ENCODE assay signal across 23 cellular contexts in the genomic region with DNA sequence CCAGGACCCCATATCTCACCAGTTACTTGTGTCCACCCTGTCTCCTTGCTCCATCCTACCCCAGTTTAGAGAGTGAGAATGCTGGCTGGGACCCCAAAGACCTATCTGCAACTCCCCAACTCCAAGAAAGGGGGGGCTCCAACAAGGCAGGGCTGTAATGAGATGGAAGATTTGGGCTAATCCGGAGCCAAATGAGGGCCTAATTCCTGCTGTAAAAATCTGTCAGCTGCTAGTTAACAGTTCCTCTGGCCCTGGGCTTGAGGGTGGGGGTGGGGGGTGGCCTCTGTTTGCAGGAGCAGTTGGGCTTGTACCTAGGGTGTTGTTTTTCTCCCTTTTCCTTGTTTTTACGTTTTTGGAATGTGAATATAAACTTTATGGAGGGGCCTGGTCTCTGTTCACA.
"Had no signal": no experiment of that assay in that cellular context is flagged by ENCODE, and none has a peak within 500 bp of the region (broad histone marks: within the 10 kb centered on the region; RNA-seq: fewer than 3 reads in every experiment).

No MANE protein-coding gene starts in this region.

- H3K4me1 Mint-ChIP-seq: natural killer cell; stimulated activated memory B cell treated with anti-CD40 and anti-IgM and Interleukin-4, amounts not matched to agents 10 μg/mL and 1 μg/mL and 100 μg/mL, for 72 hours had no signal

- H3K27me3 ChIP-seq: testis had no signal

- H3K36me3 ChIP-seq: gastrocnemius medialis, left lung, prostate gland, spleen, tibial artery had no signal

- H3K27ac ChIP-seq: epithelial cell of prostate, gastrocnemius medialis, left lung, prostate gland, skin epidermis, spleen, testis, tibial artery had no signal

- H3K36me3 Mint-ChIP-seq: natural killer cell; stimulated activated memory B cell treated with anti-CD40 and anti-IgM and Interleukin-4, amounts not matched to agents 10 μg/mL and 1 μg/mL and 100 μg/mL, for 72 hours; type B pancreatic cell had no signal

- ATAC-seq: esophagus mucosa; gastrocnemius medialis; left lung; natural killer cell; stimulated activated memory B cell treated with anti-CD40 and anti-IgM and Interleukin-4, amounts not matched to agents 10 μg/mL and 1 μg/mL and 100 μg/mL, for 72 hours; stimulated activated naive CD8-positive, alpha-beta T cell treated with anti-CD3 and anti-CD28 coated beads, Interleukin-15, Interleukin-2, amounts not matched to agents 100 U/mL and 50 U/mL, for 24 hours had no signal

- H3K27ac Mint-ChIP-seq: dendritic cell treated with granulocyte-macrophage colony-stimulating factor and Interleukin-4, amounts not matched to agents 40 ng/mL and 50 ng/mL, for 4 days; endodermal cell; natural killer cell; stimulated activated memory B cell treated with anti-CD40 and anti-IgM and Interleukin-4, amounts not matched to agents 10 μg/mL and 1 μg/mL and 100 μg/mL, for 72 hours; type B pancreatic cell had no signal

- H3K4me3 ChIP-seq: gastrocnemius medialis, left lung, prostate gland, skin epidermis, spleen, tibial artery had no signal

- DNase-seq: effector CD8-positive, alpha-beta T cell; foreskin fibroblast; gastrocnemius medialis; head of caudate nucleus; left cardiac atrium; left lung; mammary epithelial cell; natural killer cell; spleen; stimulated activated CD4-positive, alpha-beta T cell treated with anti-CD3 and anti-CD28 coated beads, Interleukin-4, amount 100 ng/mL, for 4 hours; stimulated activated naive CD8-positive, alpha-beta T cell treated with anti-CD3 and anti-CD28 coated beads, Interleukin-15, Interleukin-2, amounts not matched to agents 100 U/mL and 50 U/mL, for 24 hours; substantia nigra; testis; tibial artery had no signal

- H3K9me3 Mint-ChIP-seq: natural killer cell, neural crest cell had no signal

- H3K4me1 ChIP-seq: gastrocnemius medialis, left lung, prostate gland, testis had no signal

- H3K9me3 ChIP-seq: gastrocnemius medialis, prostate gland, testis had no signal

- H3K4me3 Mint-ChIP-seq: dendritic cell treated with granulocyte-macrophage colony-stimulating factor and Interleukin-4, amounts not matched to agents 40 ng/mL and 50 ng/mL, for 4 days; natural killer cell; neural crest cell; stimulated activated memory B cell treated with anti-CD40 and anti-IgM and Interleukin-4, amounts not matched to agents 10 μg/mL and 1 μg/mL and 100 μg/mL, for 72 hours; type B pancreatic cell had no signal
